Comparison of ENCODE assay signal across 14 cellular contexts in the genomic region with DNA sequence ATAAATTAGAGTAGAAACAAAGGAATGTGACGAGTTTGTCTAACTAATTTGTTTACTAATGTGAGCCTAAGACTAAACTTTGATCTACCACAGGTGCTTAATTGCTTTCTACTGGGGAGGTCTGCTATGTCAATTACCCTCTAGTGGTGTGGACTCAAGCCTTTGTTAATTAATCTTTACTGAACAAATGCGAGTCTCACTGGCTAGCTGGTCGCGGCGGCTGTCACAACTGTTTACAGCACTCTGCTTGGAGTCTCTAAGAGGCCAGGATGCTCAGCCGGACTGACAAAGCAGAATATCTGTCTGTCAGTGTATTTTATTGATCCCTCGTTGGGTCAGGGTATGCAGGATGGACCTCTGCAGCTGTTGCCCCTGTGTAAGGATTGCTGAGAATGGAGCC.
DNase-seq lines count a peak whose midpoint lies in the region; ATAC-seq and TF ChIP-seq lines count a peak whose summit lies in the region.
"Had no signal": no experiment of that assay in that cellular context is flagged by ENCODE, and none has a peak within 500 bp of the region (broad histone marks: within the 10 kb centered on the region; RNA-seq: fewer than 3 reads in every experiment).

No MANE protein-coding gene starts in this region.

- no peak for TF ChIP-seq POLR2A in erythroblast (IDR thresholded peaks at IDR 0.05; ENCODE audit: low read length)

- H3K4me3 Mint-ChIP-seq in activated naive CD4-positive, alpha-beta T cell treated with anti-CD3 and anti-CD28 coated beads, Interleukin-2, amount 50 U/mL, for 24 hours: peak overlapping the region; percentile 37
- peak overlapping the region; percentile 27 for H3K4me3 Mint-ChIP-seq in dendritic cell treated with granulocyte-macrophage colony-stimulating factor and Interleukin-4, amounts not matched to agents 40 ng/mL and 50 ng/mL, for 4 days
- peak overlapping the region; percentile 45 for H3K4me3 Mint-ChIP-seq in stimulated activated effector memory CD8-positive, alpha-beta T cell treated with anti-CD3 and anti-CD28 coated beads, Interleukin-12 subunit alpha, Interleukin-12 subunit beta, amount 100 ng/mL, for 72 hours
- H3K4me3 Mint-ChIP-seq: CD4-positive, alpha-beta T cell; H9 had no signal

- H3K4me1 Mint-ChIP-seq in activated naive CD4-positive, alpha-beta T cell treated with anti-CD3 and anti-CD28 coated beads, Interleukin-2, amount 50 U/mL, for 24 hours: no peaks in the 10 kb centered on the region
- H3K4me1 Mint-ChIP-seq in dendritic cell treated with granulocyte-macrophage colony-stimulating factor and Interleukin-4, amounts not matched to agents 40 ng/mL and 50 ng/mL, for 4 days (ENCODE audit: low read depth): no peaks in the 10 kb centered on the region
- H3K4me1 Mint-ChIP-seq in stimulated activated effector memory CD8-positive, alpha-beta T cell treated with anti-CD3 and anti-CD28 coated beads, Interleukin-12 subunit alpha, Interleukin-12 subunit beta, amount 100 ng/mL, for 72 hours: no peaks in the 10 kb centered on the region
- H3K4me1 Mint-ChIP-seq: B cell, H9 had no signal

- H3K27ac Mint-ChIP-seq in activated naive CD4-positive, alpha-beta T cell treated with anti-CD3 and anti-CD28 coated beads, Interleukin-2, amount 50 U/mL, for 24 hours: no peak overlapping the region
- no peak overlapping the region for H3K27ac Mint-ChIP-seq in dendritic cell treated with granulocyte-macrophage colony-stimulating factor and Interleukin-4, amounts not matched to agents 40 ng/mL and 50 ng/mL, for 4 days
- H3K27ac Mint-ChIP-seq in stimulated activated effector memory CD8-positive, alpha-beta T cell treated with anti-CD3 and anti-CD28 coated beads, Interleukin-12 subunit alpha, Interleukin-12 subunit beta, amount 100 ng/mL, for 72 hours: no peak overlapping the region
- H3K27ac Mint-ChIP-seq: B cell; CD4-positive, alpha-beta T cell; H9 had no signal

- intact Hi-C loops in dendritic cell treated with granulocyte-macrophage colony-stimulating factor and Interleukin-4, amounts not matched to agents 40 ng/mL and 50 ng/mL, for 4 days (cut with micrococcal nuclease): loop anchor here (10.0 kb wide), 1 partner anchor 64 kb away; no protein-coding TSS in a partner anchor

- no peak for ATAC-seq in stimulated activated effector memory CD8-positive, alpha-beta T cell treated with anti-CD3 and anti-CD28 coated beads, Interleukin-12 subunit alpha, Interleukin-12 subunit beta, amount 100 ng/mL, for 72 hours

- DNase-seq in activated naive CD4-positive, alpha-beta T cell (lab: John Stamatoyannopoulos, UW): no peak
- peak; percentile 55 for DNase-seq in KBM-7
- DNase-seq in stimulated activated effector memory CD8-positive, alpha-beta T cell treated with anti-CD3 and anti-CD28 coated beads, Interleukin-12 subunit alpha, Interleukin-12 subunit beta, amount 100 ng/mL, for 72 hours (ENCODE audit: low spot score in 2 of 2): no peak
- no peak for DNase-seq in DMS79 treated with DMSO at 0.1 percent for 48 hours (lab: John Stamatoyannopoulos, UW)
- no peak for DNase-seq in erythroblast (lab: John Stamatoyannopoulos, UW)
- DNase-seq: C1 segment of cervical spinal cord; CD4-positive, alpha-beta T cell; DMS79; EL; GOT3; H9 had no signal

- no peaks in the 10 kb centered on the region for H3K27me3 Mint-ChIP-seq in activated naive CD4-positive, alpha-beta T cell treated with anti-CD3 and anti-CD28 coated beads, Interleukin-2, amount 50 U/mL, for 24 hours
- no peaks in the 10 kb centered on the region for H3K27me3 Mint-ChIP-seq in dendritic cell treated with granulocyte-macrophage colony-stimulating factor and Interleukin-4, amounts not matched to agents 40 ng/mL and 50 ng/mL, for 4 days
- H3K27me3 Mint-ChIP-seq: B cell; CD4-positive, alpha-beta T cell had no signal

- no peaks in the 10 kb centered on the region for H3K9me3 Mint-ChIP-seq in activated naive CD4-positive, alpha-beta T cell treated with anti-CD3 and anti-CD28 coated beads, Interleukin-2, amount 50 U/mL, for 24 hours
- H3K9me3 Mint-ChIP-seq in dendritic cell treated with granulocyte-macrophage colony-stimulating factor and Interleukin-4, amounts not matched to agents 40 ng/mL and 50 ng/mL, for 4 days: peaks cover 13% of the 10 kb centered on the region
- H3K9me3 Mint-ChIP-seq in stimulated activated effector memory CD8-positive, alpha-beta T cell treated with anti-CD3 and anti-CD28 coated beads, Interleukin-12 subunit alpha, Interleukin-12 subunit beta, amount 100 ng/mL, for 72 hours: no peaks in the 10 kb centered on the region
- H3K9me3 Mint-ChIP-seq: CD4-positive, alpha-beta T cell; H9 had no signal

- in situ Hi-C loops in KBM-7 (cut with MboI; ENCODE audit: low pct_unique_long_range_greater_than_20kb, low sequenced_read_pairs): no loop called here

- no peaks in the 10 kb centered on the region for H3K36me3 Mint-ChIP-seq in activated naive CD4-positive, alpha-beta T cell treated with anti-CD3 and anti-CD28 coated beads, Interleukin-2, amount 50 U/mL, for 24 hours
- no peaks in the 10 kb centered on the region for H3K36me3 Mint-ChIP-seq in dendritic cell treated with granulocyte-macrophage colony-stimulating factor and Interleukin-4, amounts not matched to agents 40 ng/mL and 50 ng/mL, for 4 days (ENCODE audit: low read depth)
- no peaks in the 10 kb centered on the region for H3K36me3 Mint-ChIP-seq in stimulated activated effector memory CD8-positive, alpha-beta T cell treated with anti-CD3 and anti-CD28 coated beads, Interleukin-12 subunit alpha, Interleukin-12 subunit beta, amount 100 ng/mL, for 72 hours
